In the genomic region with DNA sequence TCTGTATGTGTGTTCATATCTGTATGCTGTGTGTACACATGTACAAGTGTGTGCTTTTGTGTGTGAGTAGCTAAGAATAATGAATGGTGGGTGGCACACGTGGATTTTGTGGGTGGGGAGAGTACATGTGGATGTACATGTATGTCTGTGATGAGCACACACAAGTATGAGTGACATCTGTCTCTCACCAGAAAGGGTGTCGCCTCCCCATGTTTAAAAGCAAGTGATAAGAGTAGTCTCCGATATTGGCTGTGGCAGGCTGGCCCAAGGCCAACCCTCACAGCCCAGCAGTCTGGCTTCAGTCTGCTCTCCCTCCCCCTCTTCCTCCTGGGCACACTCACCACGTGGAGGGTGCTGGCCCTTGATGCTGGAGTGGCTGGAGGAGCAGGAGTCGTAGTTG, we compare ENCODE assay signal across 2 cellular contexts. TPM values are rescaled to one million over a fixed set of nuclear protein-coding genes. Genes with fewer than 3 reads are reported as not detected.
"Had no signal": no experiment of that assay in that cellular context is flagged by ENCODE, and none has a peak within 500 bp of the region (broad histone marks: within the 10 kb centered on the region; RNA-seq: fewer than 3 reads in every experiment).

No MANE protein-coding gene starts in this region.

RNA-seq across cellular contexts. Expression of gene RNU1-4, which starts 36.7 kb away (rescaled TPM):
- polyA plus RNA-seq: foreskin keratinocyte, ovary had no signal

RNA-seq across cellular contexts. Expression of gene RNU1-3, which starts 36.9 kb away (rescaled TPM):
- polyA plus RNA-seq: foreskin keratinocyte, ovary had no signal
